Comparison of ENCODE assay signal across 12 cellular contexts in the genomic region with DNA sequence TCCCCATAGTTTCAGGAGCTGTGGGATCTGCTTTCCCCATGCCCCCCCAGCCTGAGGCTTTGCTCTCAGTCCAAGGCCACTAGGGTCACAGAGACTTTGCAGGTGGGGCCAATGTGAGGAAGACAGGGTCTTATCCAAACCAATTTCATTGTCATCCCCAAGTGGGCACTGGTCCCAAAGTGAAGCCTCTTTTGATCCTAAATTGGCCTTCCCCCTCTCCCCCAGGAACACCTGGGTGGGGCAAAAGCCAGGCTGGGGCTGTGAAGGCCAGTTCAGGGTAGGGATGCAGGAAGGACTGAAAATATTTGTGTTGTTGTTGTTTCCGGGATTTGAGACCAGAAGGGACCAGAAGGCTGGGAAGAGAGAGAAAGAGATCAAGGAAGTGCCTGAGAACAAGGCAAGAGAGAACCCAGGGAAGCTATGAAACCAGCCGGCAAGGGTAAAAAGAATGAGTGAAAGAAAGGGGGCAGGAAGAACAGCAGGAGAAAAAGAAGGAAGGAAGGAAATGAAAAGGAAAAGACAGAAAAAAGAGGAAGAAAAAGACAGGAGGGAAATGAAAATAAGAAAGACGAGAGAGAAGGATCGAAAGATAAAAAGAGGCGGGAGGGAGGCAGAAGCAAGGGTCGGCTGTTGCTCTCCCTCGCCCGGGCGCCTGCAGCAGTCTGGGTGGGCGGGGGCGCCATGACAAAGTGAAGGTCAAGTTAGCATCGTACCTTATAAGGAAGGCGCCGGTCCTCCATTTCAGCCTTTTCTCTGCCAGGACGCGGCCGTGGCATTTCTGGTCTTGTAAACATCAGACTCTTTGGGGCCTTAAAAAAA. TPM values are rescaled to one million over a fixed set of nuclear protein-coding genes. Genes with fewer than 3 reads are reported as not detected.
DNase-seq lines count a peak whose midpoint lies in the region; ATAC-seq and TF ChIP-seq lines count a peak whose summit lies in the region.
"Had no signal": no experiment of that assay in that cellular context is flagged by ENCODE, and none has a peak within 500 bp of the region (broad histone marks: within the 10 kb centered on the region; RNA-seq: fewer than 3 reads in every experiment).

No MANE protein-coding gene starts in this region.

- intact Hi-C loops in esophagus muscularis mucosa (cut with DNase I) = no loop called here

- ATAC-seq in stimulated activated effector memory CD8-positive, alpha-beta T cell treated with anti-CD3 and anti-CD28 coated beads, Interleukin-12 subunit alpha, Interleukin-12 subunit beta, amount 100 ng/mL, for 72 hours = no peak
- no peak for ATAC-seq in HG02870 (IDR thresholded peaks at IDR 0.05; ENCODE audit: unreplicated experiment)
- ATAC-seq: A549 had no signal

- no peak overlapping the region for H3K27ac ChIP-seq in esophagus muscularis mucosa (replicated peaks in 1 of 4)

- H3K27me3 ChIP-seq in iPS-15b (ENCODE audit: control insufficient read depth, insufficient read depth, low read length) (peaks cover 100% of the 10 kb centered on the region), esophagus muscularis mucosa (peaks cover 9 to 100% (median 91%) of the 10 kb centered on the region in 4 donors)

- 5% methylated on average over 17 of the region's 17 CpGs for WGBS in esophagus muscularis mucosa

- H3K9me3 ChIP-seq in iPS-15b (ENCODE audit: control insufficient read depth, insufficient read depth, low read length) (no peaks in the 10 kb centered on the region), esophagus muscularis mucosa (no peaks in the 10 kb centered on the region)
- H3K9me3 ChIP-seq: A549 had no signal

- H3K36me3 ChIP-seq in iPS-15b (ENCODE audit: control insufficient read depth, insufficient read depth, low read length) = no peaks in the 10 kb centered on the region
- no peaks in the 10 kb centered on the region for H3K36me3 ChIP-seq in esophagus muscularis mucosa

- no peak for DNase-seq in T-helper 1 cell
- peak; percentile 48 for DNase-seq in NCI-H69 (lab: John Stamatoyannopoulos, UW)
- no peak for DNase-seq in stimulated activated effector memory CD8-positive, alpha-beta T cell treated with anti-CD3 and anti-CD28 coated beads, Interleukin-12 subunit alpha, Interleukin-12 subunit beta, amount 100 ng/mL, for 72 hours (ENCODE audit: low spot score in 2 of 2)
- no peak for DNase-seq in esophagus muscularis mucosa (ENCODE audit: extremely low spot score)
- DNase-seq in activated effector memory CD4-positive, alpha-beta T cell treated with Interleukin-2 at 50 U/mL for 16 hours = no peak
- DNase-seq: activated naive CD4-positive, alpha-beta T cell treated with Interleukin-2 at 50 U/mL for 16 hours; NCI-H1105 treated with DMSO at 0.1 percent for 48 hours; stimulated activated CD4-positive, alpha-beta T cell treated with anti-CD3 and anti-CD28 coated beads, Interleukin-15, amount 100 ng/mL, for 24 hours had no signal

- H3K9me3 Mint-ChIP-seq in T-helper 1 cell treated with Interleukin-12 subunit alpha and Interleukin-12 subunit beta and Interleukin-4 antibody, amounts not matched to agents 30 μg/mL and 1 μg/mL, for 36 hours = no peaks in the 10 kb centered on the region
- no peaks in the 10 kb centered on the region for H3K9me3 Mint-ChIP-seq in stimulated activated effector memory CD8-positive, alpha-beta T cell treated with anti-CD3 and anti-CD28 coated beads, Interleukin-12 subunit alpha, Interleukin-12 subunit beta, amount 100 ng/mL, for 72 hours

- no peak for TF ChIP-seq CTCF in esophagus muscularis mucosa (IDR thresholded peaks at IDR 0.05)

- H3K4me1 ChIP-seq in iPS-15b (ENCODE audit: control insufficient read depth, insufficient read depth, low read length) (no peaks in the 10 kb centered on the region), esophagus muscularis mucosa (peaks cover 4 to 39% (median 25%) of the 10 kb centered on the region in 4 donors)

- H3K4me1 Mint-ChIP-seq in T-helper 1 cell treated with Interleukin-12 subunit alpha and Interleukin-12 subunit beta and Interleukin-4 antibody, amounts not matched to agents 30 μg/mL and 1 μg/mL, for 36 hours (ENCODE audit: low read depth) = peaks cover 18% of the 10 kb centered on the region
- H3K4me1 Mint-ChIP-seq in stimulated activated effector memory CD8-positive, alpha-beta T cell treated with anti-CD3 and anti-CD28 coated beads, Interleukin-12 subunit alpha, Interleukin-12 subunit beta, amount 100 ng/mL, for 72 hours = peaks cover 36% of the 10 kb centered on the region

- peak overlapping the region; percentile 78 for H3K27ac Mint-ChIP-seq in T-helper 1 cell treated with Interleukin-12 subunit alpha and Interleukin-12 subunit beta and Interleukin-4 antibody, amounts not matched to agents 30 μg/mL and 1 μg/mL, for 36 hours
- H3K27ac Mint-ChIP-seq in stimulated activated effector memory CD8-positive, alpha-beta T cell treated with anti-CD3 and anti-CD28 coated beads, Interleukin-12 subunit alpha, Interleukin-12 subunit beta, amount 100 ng/mL, for 72 hours = no peak overlapping the region

- H3K36me3 Mint-ChIP-seq in T-helper 1 cell treated with Interleukin-12 subunit alpha and Interleukin-12 subunit beta and Interleukin-4 antibody, amounts not matched to agents 30 μg/mL and 1 μg/mL, for 36 hours (ENCODE audit: low read depth) = peaks cover 3% of the 10 kb centered on the region
- peaks cover 7% of the 10 kb centered on the region for H3K36me3 Mint-ChIP-seq in stimulated activated effector memory CD8-positive, alpha-beta T cell treated with anti-CD3 and anti-CD28 coated beads, Interleukin-12 subunit alpha, Interleukin-12 subunit beta, amount 100 ng/mL, for 72 hours

- TF ChIP-seq EP300 in esophagus muscularis mucosa (IDR thresholded peaks at IDR 0.05) = no peak

- H3K4me3 ChIP-seq in iPS-15b (ENCODE audit: low read depth, low read length) (peak overlapping the region; percentile 30), esophagus muscularis mucosa (peak overlapping the region in 1 of 4 donors; percentile 2)
- H3K4me3 ChIP-seq: A549 had no signal

- H3K4me3 Mint-ChIP-seq in T-helper 1 cell treated with Interleukin-12 subunit alpha and Interleukin-12 subunit beta and Interleukin-4 antibody, amounts not matched to agents 30 μg/mL and 1 μg/mL, for 36 hours = peak overlapping the region; percentile 4
- peak overlapping the region; percentile 27 for H3K4me3 Mint-ChIP-seq in stimulated activated effector memory CD8-positive, alpha-beta T cell treated with anti-CD3 and anti-CD28 coated beads, Interleukin-12 subunit alpha, Interleukin-12 subunit beta, amount 100 ng/mL, for 72 hours

- H3K27me3 Mint-ChIP-seq in T-helper 1 cell treated with Interleukin-12 subunit alpha and Interleukin-12 subunit beta and Interleukin-4 antibody, amounts not matched to agents 30 μg/mL and 1 μg/mL, for 36 hours (ENCODE audit: low read depth) = peaks cover 92% of the 10 kb centered on the region

- H3K9ac ChIP-seq in iPS-15b (ENCODE audit: low read depth, low read length) = no peak overlapping the region

- TF ChIP-seq POLR2A in esophagus muscularis mucosa (IDR thresholded peaks at IDR 0.05; ENCODE audit: low read depth) = no peak

RNA-seq across cellular contexts. Expression of gene HOXC11, which starts 7.5 kb away (rescaled TPM):
- not detected for total RNA-seq in esophagus muscularis mucosa

RNA-seq across cellular contexts. Expression of gene HOTAIR, which starts 9.3 kb away (rescaled TPM):
- not detected for total RNA-seq in esophagus muscularis mucosa

RNA-seq across cellular contexts. Expression of gene HOXC12, which starts 10.8 kb away (rescaled TPM):
- not detected for total RNA-seq in esophagus muscularis mucosa

RNA-seq across cellular contexts. Expression of gene HOXC10, which starts 19.5 kb away (rescaled TPM):
- not detected for total RNA-seq in esophagus muscularis mucosa

RNA-seq across cellular contexts. Expression of gene HOXC13, which starts 26.8 kb away (rescaled TPM):
- total RNA-seq in esophagus muscularis mucosa = not detected
